Comparison of ENCODE assay signal across 1 cellular context in genomic region chr22:49751318-49751967, GRCh38.
TF ChIP-seq lines count a peak whose summit lies in the region.

No MANE protein-coding gene starts in this region.

TF ChIP-seq in H1, 55 proteins besides CTCF, POLR2A, EP300 and RAD21 (continued from another document):
- TF ChIP-seq GABPA (IDR thresholded peaks at IDR 0.05; ENCODE audit: borderline replicate concordance, insufficient read depth, low read length) = no peak
- TF ChIP-seq POLR2AphosphoS5 (IDR thresholded peaks at IDR 0.05; ENCODE audit: low read depth, low read length) = no peak
- no peak for TF ChIP-seq CREB1 (IDR thresholded peaks at IDR 0.05)
- no peak for TF ChIP-seq CHD1 (IDR thresholded peaks at IDR 0.05; ENCODE audit: low read depth, low read length)
TF ChIP-seq in H1: peak in this region for 0.
